ENCODE assay signal across 1 cellular context in genomic region chr1:101227837-101228236, GRCh38.
TF ChIP-seq lines count a peak whose summit lies in the region.

No MANE protein-coding gene starts in this region.

TF ChIP-seq in GM23338, 12 proteins besides CTCF, POLR2A, EP300 and RAD21 (continued from another document):
- TF ChIP-seq ZNF462 (CRISPR knock-in tag; IDR thresholded peaks at IDR 0.05) (no peak), EZH2phosphoT487 (IDR thresholded peaks at IDR 0.05; ENCODE audit: unreplicated experiment) (no peak), STAT1 (IDR thresholded peaks at IDR 0.05; ENCODE audit: unreplicated experiment) (no peak), ZNF331 (CRISPR knock-in tag; IDR thresholded peaks at IDR 0.05; ENCODE audit: low read depth) (no peak), JUNB (IDR thresholded peaks at IDR 0.05; ENCODE audit: unreplicated experiment) (no peak), EZH2 (IDR thresholded peaks at IDR 0.05; ENCODE audit: low read depth, unreplicated experiment) (no peak), REST (IDR thresholded peaks at IDR 0.05; ENCODE audit: unreplicated experiment) (no peak), ETS1 (IDR thresholded peaks at IDR 0.05) (no peak)
